1 cellular context compared by ENCODE assay signal in genomic region chr15:90866161-90866715, GRCh38.
TF ChIP-seq lines count a peak whose summit lies in the region.

No MANE protein-coding gene starts in this region.

TF ChIP-seq in HepG2, 621 proteins besides CTCF, POLR2A, EP300 and RAD21:
- peak; percentile 46; the same call in 1 of the 2 replicates for TF ChIP-seq HIC2 (CRISPR knock-in tag; IDR thresholded peaks at IDR 0.05; ENCODE audit: low read depth)
- TF ChIP-seq FOSL2 (CRISPR knock-in tag; IDR thresholded peaks at IDR 0.05), result 0 out of 2 replicates have a peak, but pooled peaks have one; percentile 10
- peak; percentile 84 for TF ChIP-seq ZNF263 (CRISPR knock-in tag; IDR thresholded peaks at IDR 0.05)
- 0 out of 2 replicates have a peak, but pooled peaks have one; percentile 19 for TF ChIP-seq BCL6 (CRISPR knock-in tag; IDR thresholded peaks at IDR 0.05)
- TF ChIP-seq FOXA1 (IDR thresholded peaks at IDR 0.05), result no peak
- TF ChIP-seq FOXA1 (CRISPR knock-in tag; IDR thresholded peaks at IDR 0.05), result 0 out of 2 replicates have a peak, but pooled peaks have one; percentile 34
- TF ChIP-seq ZFP62 (CRISPR knock-in tag; IDR thresholded peaks at IDR 0.05), result no peak
- TF ChIP-seq ZZZ3 (CRISPR knock-in tag; IDR thresholded peaks at IDR 0.05; ENCODE audit: borderline replicate concordance), result no peak
